In the genomic region with DNA sequence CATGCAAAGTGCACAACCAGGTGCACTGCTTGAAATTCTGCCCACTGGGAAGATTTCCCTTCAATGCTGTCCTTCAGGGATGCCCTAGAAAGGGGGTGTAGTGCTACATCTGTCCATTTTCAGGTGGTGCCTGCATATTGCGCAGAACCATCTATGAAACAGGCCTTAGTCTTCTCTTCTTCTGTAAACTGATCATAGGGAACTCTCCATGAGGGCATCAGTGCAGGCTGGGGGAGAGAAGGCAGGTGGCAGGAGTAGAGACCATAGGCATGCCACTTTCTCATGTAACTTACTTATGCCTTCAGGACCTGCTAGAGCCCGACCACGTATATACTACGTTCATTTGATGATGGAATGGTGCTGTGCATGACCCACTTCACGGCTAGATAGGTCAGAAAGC, we compare ENCODE assay signal across 27 cellular contexts.
"Had no signal": no experiment of that assay in that cellular context is flagged by ENCODE, and none has a peak within 500 bp of the region (broad histone marks: within the 10 kb centered on the region; RNA-seq: fewer than 3 reads in every experiment).

No MANE protein-coding gene starts in this region.

- H3K36me3 ChIP-seq: stomach, suprapubic skin, thoracic aorta, thyroid gland, tibial artery, tibial nerve, transverse colon, upper lobe of left lung, upper lobe of right lung, uterus, vagina had no signal

- H3K4me3 ChIP-seq: stomach, suprapubic skin, testis, thoracic aorta, thyroid gland, tibial artery, tibial nerve, transverse colon, upper lobe of left lung, upper lobe of right lung, uterus, vagina had no signal

- H3K27me3 ChIP-seq: stomach, suprapubic skin, testis, thyroid gland, tibial artery, tibial nerve, transverse colon, upper lobe of left lung, upper lobe of right lung, uterus, vagina had no signal

- FAIRE-seq: urothelium cell line had no signal

- H3K4me1 ChIP-seq: stomach, suprapubic skin, testis, thyroid gland, tibial artery, tibial nerve, transverse colon, upper lobe of left lung, upper lobe of right lung, uterus, vagina had no signal

- ATAC-seq: stimulated activated effector memory CD8-positive, alpha-beta T cell treated with anti-CD3 and anti-CD28 coated beads, Interleukin-12 subunit alpha, Interleukin-12 subunit beta, amount 100 ng/mL, for 72 hours; stimulated activated memory B cell treated with anti-CD40 and anti-IgM and Interleukin-4, amounts not matched to agents 10 μg/mL and 1 μg/mL and 100 μg/mL, for 72 hours; stimulated activated naive B cell treated with anti-CD40 and anti-IgM and Interleukin-4, amounts not matched to agents 10 μg/mL and 1 μg/mL and 100 μg/mL, for 72 hours; stimulated activated naive CD8-positive, alpha-beta T cell treated with anti-CD3 and anti-CD28 coated beads, Interleukin-15, amount 100 ng/mL, for 72 hours; stimulated activated naive CD8-positive, alpha-beta T cell treated with anti-CD3 and anti-CD28 coated beads, Interleukin-15, Interleukin-2, amounts not matched to agents 100 U/mL and 50 U/mL, for 24 hours; upper lobe of right lung had no signal

- H3K27ac ChIP-seq: stomach, suprapubic skin, testis, thoracic aorta, thyroid gland, tibial artery, tibial nerve, transverse colon, upper lobe of left lung, upper lobe of right lung, uterus, vagina had no signal

- DNase-seq: stimulated activated CD4-positive, alpha-beta T cell treated with anti-CD3 and anti-CD28 coated beads, Interleukin-2, amount 100 ng/mL, for 48 hours; stimulated activated CD4-positive, alpha-beta T cell treated with anti-CD3 and anti-CD28 coated beads, Interleukin-4, amount 100 ng/mL, for 1 hour; stimulated activated CD4-positive, alpha-beta T cell treated with anti-CD3 and anti-CD28 coated beads, Interleukin-4, amount 100 ng/mL, for 24 hours; stimulated activated CD4-positive, alpha-beta T cell treated with anti-CD3 and anti-CD28 coated beads, Interleukin-4, amount 100 ng/mL, for 4 hours; stimulated activated CD8-positive, alpha-beta memory T cell treated with anti-CD3 and anti-CD28 coated beads, Interleukin-4, amount 100 ng/mL, for 48 hours; stimulated activated naive B cell treated with anti-CD40 and anti-IgM and Interleukin-4, amounts not matched to agents 10 μg/mL and 1 μg/mL and 100 μg/mL, for 72 hours; stimulated activated naive CD4-positive, alpha-beta T cell; stimulated activated naive CD4-positive, alpha-beta T cell treated with Interleukin-2 at 50 U/mL for 16 hours; stimulated activated naive CD8-positive, alpha-beta T cell treated with anti-CD3 and anti-CD28 coated beads, Interleukin-15, amount 100 ng/mL, for 72 hours; stimulated activated naive CD8-positive, alpha-beta T cell treated with anti-CD3 and anti-CD28 coated beads, Interleukin-15, Interleukin-2, amounts not matched to agents 100 U/mL and 50 U/mL, for 24 hours; stomach; substantia nigra; testis; thyroid gland; tibial artery; transverse colon; trophoblast cell; upper lobe of left lung; upper lobe of right lung; uterus had no signal

- H3K9me3 ChIP-seq: suprapubic skin, testis, thoracic aorta, thyroid gland, tibial artery, transverse colon, upper lobe of right lung, uterus, vagina had no signal
